1 cellular context compared by ENCODE assay signal in the genomic region with DNA sequence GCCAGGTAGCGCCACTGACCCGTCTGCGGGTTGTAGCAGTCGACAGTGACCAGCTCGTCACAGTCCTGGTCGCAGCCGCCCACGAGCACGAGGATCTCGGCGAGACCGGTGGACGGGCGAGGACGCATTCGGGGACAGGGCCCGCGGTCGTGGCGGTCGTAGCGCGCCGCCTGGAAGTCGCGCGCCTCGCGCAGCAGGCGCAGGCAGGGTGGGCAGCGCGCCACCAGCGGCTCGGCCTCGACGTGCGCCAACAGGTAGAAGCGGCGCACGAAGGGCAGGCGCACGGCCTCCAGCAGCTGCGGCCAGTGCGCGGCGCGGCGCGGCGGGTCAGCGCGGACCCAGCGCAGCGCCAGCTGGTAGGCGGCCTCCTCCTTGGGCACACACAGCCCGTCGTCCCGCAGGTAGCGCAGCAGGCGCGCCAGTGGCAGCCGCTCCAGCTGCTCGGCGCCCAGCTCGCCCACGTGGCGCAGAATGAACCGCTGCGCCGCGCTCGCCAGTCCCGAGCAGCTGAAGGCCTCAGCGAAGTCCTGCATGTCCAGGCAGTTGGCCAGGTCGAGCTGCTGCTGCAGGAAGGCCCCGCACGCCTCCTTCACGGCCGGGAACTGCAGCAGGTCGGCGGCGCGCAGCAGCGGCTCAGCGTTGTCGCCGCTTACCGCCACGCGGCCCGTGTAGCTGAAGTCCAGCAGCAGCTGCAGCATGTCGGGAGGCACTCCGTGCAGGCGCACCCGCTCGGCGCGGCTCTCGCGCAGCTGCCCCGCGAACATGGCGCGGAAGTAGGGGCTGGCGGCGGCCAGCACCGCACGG.
TF ChIP-seq lines count a peak whose summit lies in the region.

No MANE protein-coding gene starts in this region.

TF ChIP-seq in HepG2, 621 proteins besides CTCF, POLR2A, EP300 and RAD21 (continued from another document and continues in another):
- TF ChIP-seq, protein P1, sequence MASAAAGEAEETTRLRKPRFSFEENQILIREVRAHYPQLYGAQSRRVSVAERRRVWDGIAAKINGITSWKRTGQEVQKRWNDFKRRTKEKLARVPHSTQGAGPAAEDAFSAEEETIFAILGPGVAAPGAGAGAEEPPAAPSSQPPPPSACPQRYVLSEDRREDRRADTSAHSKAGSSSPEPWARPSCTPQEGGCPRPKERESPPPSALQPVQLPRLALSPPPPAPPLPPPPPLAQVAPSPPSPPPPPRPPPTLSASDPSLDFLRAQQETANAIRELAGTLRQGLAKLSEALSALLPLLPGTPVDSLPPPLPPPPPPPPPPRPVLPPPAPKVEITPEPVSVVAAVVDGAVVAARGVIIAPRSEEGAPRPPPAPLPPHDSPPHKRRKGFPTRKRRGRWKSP (CRISPR knock-in tag; IDR thresholded peaks at IDR 0.05): peak; percentile 97
- TF ChIP-seq ZNF879 (CRISPR knock-in tag; IDR thresholded peaks at IDR 0.05): no peak
- TF ChIP-seq ZZZ3 (CRISPR knock-in tag; IDR thresholded peaks at IDR 0.05; ENCODE audit: borderline replicate concordance): no peak
- TF ChIP-seq, protein P2, sequence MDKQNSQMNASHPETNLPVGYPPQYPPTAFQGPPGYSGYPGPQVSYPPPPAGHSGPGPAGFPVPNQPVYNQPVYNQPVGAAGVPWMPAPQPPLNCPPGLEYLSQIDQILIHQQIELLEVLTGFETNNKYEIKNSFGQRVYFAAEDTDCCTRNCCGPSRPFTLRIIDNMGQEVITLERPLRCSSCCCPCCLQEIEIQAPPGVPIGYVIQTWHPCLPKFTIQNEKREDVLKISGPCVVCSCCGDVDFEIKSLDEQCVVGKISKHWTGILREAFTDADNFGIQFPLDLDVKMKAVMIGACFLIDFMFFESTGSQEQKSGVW (CRISPR knock-in tag; IDR thresholded peaks at IDR 0.05; ENCODE audit: borderline replicate concordance): no peak
- TF ChIP-seq IRF2 (CRISPR knock-in tag; IDR thresholded peaks at IDR 0.05): no peak
- no peak for TF ChIP-seq MZF1 (CRISPR knock-in tag; IDR thresholded peaks at IDR 0.05; ENCODE audit: borderline replicate concordance)
- TF ChIP-seq SIX4 (CRISPR knock-in tag; IDR thresholded peaks at IDR 0.05): no peak
- peak; percentile 19; the same call in 1 of the 2 replicates for TF ChIP-seq NRL (CRISPR knock-in tag; IDR thresholded peaks at IDR 0.05; ENCODE audit: borderline replicate concordance)
- no peak for TF ChIP-seq MAFK (conservative IDR thresholded peaks at IDR 0.05 in 1 of 2, IDR thresholded peaks at IDR 0.05 in 1 of 2; ENCODE audit: low read length in 2 of 2)
- TF ChIP-seq, protein P3, sequence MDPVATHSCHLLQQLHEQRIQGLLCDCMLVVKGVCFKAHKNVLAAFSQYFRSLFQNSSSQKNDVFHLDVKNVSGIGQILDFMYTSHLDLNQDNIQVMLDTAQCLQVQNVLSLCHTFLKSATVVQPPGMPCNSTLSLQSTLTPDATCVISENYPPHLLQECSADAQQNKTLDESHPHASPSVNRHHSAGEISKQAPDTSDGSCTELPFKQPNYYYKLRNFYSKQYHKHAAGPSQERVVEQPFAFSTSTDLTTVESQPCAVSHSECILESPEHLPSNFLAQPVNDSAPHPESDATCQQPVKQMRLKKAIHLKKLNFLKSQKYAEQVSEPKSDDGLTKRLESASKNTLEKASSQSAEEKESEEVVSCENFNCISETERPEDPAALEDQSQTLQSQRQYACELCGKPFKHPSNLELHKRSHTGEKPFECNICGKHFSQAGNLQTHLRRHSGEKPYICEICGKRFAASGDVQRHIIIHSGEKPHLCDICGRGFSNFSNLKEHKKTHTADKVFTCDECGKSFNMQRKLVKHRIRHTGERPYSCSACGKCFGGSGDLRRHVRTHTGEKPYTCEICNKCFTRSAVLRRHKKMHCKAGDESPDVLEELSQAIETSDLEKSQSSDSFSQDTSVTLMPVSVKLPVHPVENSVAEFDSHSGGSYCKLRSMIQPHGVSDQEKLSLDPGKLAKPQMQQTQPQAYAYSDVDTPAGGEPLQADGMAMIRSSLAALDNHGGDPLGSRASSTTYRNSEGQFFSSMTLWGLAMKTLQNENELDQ (CRISPR knock-in tag; IDR thresholded peaks at IDR 0.05; ENCODE audit: borderline replicate concordance): no peak
- TF ChIP-seq ARID2 (CRISPR knock-in tag; IDR thresholded peaks at IDR 0.05; ENCODE audit: borderline replicate concordance): no peak
- no peak for TF ChIP-seq CC2D1A (CRISPR knock-in tag; IDR thresholded peaks at IDR 0.05)
- no peak for TF ChIP-seq ZNF75D (CRISPR knock-in tag; IDR thresholded peaks at IDR 0.05; ENCODE audit: borderline replicate concordance)
- TF ChIP-seq ZNF530 (CRISPR knock-in tag; IDR thresholded peaks at IDR 0.05; ENCODE audit: low read depth): no peak
- TF ChIP-seq SRF (IDR thresholded peaks at IDR 0.05; ENCODE audit: low read depth, low read length): no peak
- TF ChIP-seq HNRNPH1 (optimal IDR thresholded peaks at IDR 0.05; ENCODE audit: low read depth, low read length): no peak
- no peak; the same call in 1 of the 2 replicates for TF ChIP-seq FLYWCH1 (CRISPR knock-in tag; IDR thresholded peaks at IDR 0.05)
- no peak for TF ChIP-seq RFX3 (CRISPR knock-in tag; IDR thresholded peaks at IDR 0.05)
- TF ChIP-seq ZNF547 (CRISPR knock-in tag; IDR thresholded peaks at IDR 0.05): no peak; the same call in 1 of the 2 replicates
- TF ChIP-seq, protein P4, sequence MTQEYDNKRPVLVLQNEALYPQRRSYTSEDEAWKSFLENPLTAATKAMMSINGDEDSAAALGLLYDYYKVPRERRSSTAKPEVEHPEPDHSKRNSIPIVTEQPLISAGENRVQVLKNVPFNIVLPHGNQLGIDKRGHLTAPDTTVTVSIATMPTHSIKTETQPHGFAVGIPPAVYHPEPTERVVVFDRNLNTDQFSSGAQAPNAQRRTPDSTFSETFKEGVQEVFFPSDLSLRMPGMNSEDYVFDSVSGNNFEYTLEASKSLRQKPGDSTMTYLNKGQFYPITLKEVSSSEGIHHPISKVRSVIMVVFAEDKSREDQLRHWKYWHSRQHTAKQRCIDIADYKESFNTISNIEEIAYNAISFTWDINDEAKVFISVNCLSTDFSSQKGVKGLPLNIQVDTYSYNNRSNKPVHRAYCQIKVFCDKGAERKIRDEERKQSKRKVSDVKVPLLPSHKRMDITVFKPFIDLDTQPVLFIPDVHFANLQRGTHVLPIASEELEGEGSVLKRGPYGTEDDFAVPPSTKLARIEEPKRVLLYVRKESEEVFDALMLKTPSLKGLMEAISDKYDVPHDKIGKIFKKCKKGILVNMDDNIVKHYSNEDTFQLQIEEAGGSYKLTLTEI (CRISPR knock-in tag; conservative IDR thresholded peaks at IDR 0.05): no peak; the same call in 1 of the 2 replicates
- no peak for TF ChIP-seq ZNF24 (IDR thresholded peaks at IDR 0.05)
- TF ChIP-seq, protein P5, sequence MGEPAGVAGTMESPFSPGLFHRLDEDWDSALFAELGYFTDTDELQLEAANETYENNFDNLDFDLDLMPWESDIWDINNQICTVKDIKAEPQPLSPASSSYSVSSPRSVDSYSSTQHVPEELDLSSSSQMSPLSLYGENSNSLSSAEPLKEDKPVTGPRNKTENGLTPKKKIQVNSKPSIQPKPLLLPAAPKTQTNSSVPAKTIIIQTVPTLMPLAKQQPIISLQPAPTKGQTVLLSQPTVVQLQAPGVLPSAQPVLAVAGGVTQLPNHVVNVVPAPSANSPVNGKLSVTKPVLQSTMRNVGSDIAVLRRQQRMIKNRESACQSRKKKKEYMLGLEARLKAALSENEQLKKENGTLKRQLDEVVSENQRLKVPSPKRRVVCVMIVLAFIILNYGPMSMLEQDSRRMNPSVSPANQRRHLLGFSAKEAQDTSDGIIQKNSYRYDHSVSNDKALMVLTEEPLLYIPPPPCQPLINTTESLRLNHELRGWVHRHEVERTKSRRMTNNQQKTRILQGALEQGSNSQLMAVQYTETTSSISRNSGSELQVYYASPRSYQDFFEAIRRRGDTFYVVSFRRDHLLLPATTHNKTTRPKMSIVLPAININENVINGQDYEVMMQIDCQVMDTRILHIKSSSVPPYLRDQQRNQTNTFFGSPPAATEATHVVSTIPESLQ (CRISPR knock-in tag; conservative IDR thresholded peaks at IDR 0.05): no peak
- TF ChIP-seq STAG1 (CRISPR knock-in tag; IDR thresholded peaks at IDR 0.05): peak; percentile 13; the same call in 1 of the 2 replicates
- TF ChIP-seq SMARCC2 (IDR thresholded peaks at IDR 0.05): no peak
- no peak for TF ChIP-seq ZNF615 (CRISPR knock-in tag; IDR thresholded peaks at IDR 0.05; ENCODE audit: borderline replicate concordance)
- TF ChIP-seq DPF2 (CRISPR knock-in tag; IDR thresholded peaks at IDR 0.05; ENCODE audit: borderline replicate concordance, low read depth): no peak
- TF ChIP-seq, protein P6, sequence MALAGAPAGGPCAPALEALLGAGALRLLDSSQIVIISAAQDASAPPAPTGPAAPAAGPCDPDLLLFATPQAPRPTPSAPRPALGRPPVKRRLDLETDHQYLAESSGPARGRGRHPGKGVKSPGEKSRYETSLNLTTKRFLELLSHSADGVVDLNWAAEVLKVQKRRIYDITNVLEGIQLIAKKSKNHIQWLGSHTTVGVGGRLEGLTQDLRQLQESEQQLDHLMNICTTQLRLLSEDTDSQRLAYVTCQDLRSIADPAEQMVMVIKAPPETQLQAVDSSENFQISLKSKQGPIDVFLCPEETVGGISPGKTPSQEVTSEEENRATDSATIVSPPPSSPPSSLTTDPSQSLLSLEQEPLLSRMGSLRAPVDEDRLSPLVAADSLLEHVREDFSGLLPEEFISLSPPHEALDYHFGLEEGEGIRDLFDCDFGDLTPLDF (CRISPR knock-in tag; IDR thresholded peaks at IDR 0.05): no peak; the same call in 1 of the 2 replicates
- no peak for TF ChIP-seq NFKB2 (CRISPR knock-in tag; IDR thresholded peaks at IDR 0.05; ENCODE audit: borderline replicate concordance)
- TF ChIP-seq ZNF7 (CRISPR knock-in tag; IDR thresholded peaks at IDR 0.05): no peak
- TF ChIP-seq, protein P7, sequence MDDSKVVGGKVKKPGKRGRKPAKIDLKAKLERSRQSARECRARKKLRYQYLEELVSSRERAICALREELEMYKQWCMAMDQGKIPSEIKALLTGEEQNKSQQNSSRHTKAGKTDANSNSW (CRISPR knock-in tag; IDR thresholded peaks at IDR 0.05; ENCODE audit: borderline replicate concordance): no peak
- TF ChIP-seq ZNF12 (CRISPR knock-in tag; IDR thresholded peaks at IDR 0.05): no peak
- no peak; the same call in 1 of the 2 replicates for TF ChIP-seq JUNB (CRISPR knock-in tag; IDR thresholded peaks at IDR 0.05; ENCODE audit: borderline replicate concordance)
- TF ChIP-seq RXRA (CRISPR knock-in tag; IDR thresholded peaks at IDR 0.05): no peak
- TF ChIP-seq, protein P8, sequence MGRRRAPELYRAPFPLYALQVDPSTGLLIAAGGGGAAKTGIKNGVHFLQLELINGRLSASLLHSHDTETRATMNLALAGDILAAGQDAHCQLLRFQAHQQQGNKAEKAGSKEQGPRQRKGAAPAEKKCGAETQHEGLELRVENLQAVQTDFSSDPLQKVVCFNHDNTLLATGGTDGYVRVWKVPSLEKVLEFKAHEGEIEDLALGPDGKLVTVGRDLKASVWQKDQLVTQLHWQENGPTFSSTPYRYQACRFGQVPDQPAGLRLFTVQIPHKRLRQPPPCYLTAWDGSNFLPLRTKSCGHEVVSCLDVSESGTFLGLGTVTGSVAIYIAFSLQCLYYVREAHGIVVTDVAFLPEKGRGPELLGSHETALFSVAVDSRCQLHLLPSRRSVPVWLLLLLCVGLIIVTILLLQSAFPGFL (CRISPR knock-in tag; IDR thresholded peaks at IDR 0.05): no peak
- TF ChIP-seq ZNF672 (CRISPR knock-in tag; IDR thresholded peaks at IDR 0.05): no peak
- no peak for TF ChIP-seq ZNF263 (CRISPR knock-in tag; IDR thresholded peaks at IDR 0.05)
- TF ChIP-seq, protein P9, sequence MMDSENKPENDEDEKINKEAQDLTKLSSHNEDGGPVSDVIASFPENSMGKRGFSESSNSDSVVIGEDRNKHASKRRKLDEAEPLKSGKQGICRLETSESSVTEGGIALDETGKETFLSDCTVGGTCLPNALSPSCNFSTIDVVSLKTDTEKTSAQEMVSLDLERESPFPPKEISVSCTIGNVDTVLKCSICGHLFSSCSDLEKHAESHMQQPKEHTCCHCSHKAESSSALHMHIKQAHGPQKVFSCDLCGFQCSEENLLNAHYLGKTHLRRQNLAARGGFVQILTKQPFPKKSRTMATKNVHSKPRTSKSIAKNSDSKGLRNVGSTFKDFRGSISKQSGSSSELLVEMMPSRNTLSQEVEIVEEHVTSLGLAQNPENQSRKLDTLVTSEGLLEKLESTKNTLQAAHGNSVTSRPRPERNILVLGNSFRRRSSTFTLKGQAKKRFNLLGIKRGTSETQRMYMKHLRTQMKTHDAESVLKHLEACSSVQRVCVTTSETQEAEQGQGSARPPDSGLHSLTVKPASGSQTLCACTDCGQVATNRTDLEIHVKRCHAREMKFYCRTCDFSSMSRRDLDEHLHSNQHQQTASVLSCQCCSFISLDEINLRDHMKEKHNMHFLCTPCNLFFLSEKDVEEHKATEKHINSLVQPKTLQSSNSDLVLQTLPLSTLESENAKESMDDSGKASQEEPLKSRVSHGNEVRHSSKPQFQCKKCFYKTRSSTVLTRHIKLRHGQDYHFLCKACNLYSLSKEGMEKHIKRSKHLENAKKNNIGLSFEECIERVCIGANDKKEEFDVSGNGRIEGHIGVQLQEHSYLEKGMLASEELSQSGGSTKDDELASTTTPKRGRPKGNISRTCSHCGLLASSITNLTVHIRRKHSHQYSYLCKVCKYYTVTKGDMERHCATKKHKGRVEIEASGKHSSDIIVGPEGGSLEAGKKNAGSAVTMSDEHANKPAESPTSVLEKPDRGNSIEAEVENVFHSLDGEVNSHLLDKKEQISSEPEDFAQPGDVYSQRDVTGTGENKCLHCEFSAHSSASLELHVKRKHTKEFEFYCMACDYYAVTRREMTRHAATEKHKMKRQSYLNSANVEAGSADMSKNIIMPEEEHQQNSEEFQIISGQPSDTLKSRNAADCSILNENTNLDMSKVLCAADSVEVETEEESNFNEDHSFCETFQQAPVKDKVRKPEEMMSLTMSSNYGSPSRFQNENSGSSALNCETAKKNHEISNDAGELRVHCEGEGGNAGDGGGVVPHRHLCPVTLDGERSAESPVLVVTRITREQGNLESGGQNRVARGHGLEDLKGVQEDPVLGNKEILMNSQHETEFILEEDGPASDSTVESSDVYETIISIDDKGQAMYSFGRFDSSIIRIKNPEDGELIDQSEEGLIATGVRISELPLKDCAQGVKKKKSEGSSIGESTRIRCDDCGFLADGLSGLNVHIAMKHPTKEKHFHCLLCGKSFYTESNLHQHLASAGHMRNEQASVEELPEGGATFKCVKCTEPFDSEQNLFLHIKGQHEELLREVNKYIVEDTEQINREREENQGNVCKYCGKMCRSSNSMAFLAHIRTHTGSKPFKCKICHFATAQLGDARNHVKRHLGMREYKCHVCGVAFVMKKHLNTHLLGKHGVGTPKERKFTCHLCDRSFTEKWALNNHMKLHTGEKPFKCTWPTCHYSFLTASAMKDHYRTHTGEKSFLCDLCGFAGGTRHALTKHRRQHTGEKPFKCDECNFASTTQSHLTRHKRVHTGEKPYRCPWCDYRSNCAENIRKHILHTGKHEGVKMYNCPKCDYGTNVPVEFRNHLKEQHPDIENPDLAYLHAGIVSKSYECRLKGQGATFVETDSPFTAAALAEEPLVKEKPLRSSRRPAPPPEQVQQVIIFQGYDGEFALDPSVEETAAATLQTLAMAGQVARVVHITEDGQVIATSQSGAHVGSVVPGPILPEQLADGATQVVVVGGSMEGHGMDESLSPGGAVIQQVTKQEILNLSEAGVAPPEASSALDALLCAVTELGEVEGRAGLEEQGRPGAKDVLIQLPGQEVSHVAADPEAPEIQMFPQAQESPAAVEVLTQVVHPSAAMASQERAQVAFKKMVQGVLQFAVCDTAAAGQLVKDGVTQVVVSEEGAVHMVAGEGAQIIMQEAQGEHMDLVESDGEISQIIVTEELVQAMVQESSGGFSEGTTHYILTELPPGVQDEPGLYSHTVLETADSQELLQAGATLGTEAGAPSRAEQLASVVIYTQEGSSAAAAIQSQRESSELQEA (CRISPR knock-in tag; IDR thresholded peaks at IDR 0.05; ENCODE audit: not compliant biosample characterization): no peak
- TF ChIP-seq RFXANK (CRISPR knock-in tag; IDR thresholded peaks at IDR 0.05): no peak
- TF ChIP-seq LCORL (IDR thresholded peaks at IDR 0.05): no peak
- 0 out of 2 replicates have a peak, but pooled peaks have one; percentile 25 for TF ChIP-seq LCORL (CRISPR knock-in tag; IDR thresholded peaks at IDR 0.05)
